In the genomic region with DNA sequence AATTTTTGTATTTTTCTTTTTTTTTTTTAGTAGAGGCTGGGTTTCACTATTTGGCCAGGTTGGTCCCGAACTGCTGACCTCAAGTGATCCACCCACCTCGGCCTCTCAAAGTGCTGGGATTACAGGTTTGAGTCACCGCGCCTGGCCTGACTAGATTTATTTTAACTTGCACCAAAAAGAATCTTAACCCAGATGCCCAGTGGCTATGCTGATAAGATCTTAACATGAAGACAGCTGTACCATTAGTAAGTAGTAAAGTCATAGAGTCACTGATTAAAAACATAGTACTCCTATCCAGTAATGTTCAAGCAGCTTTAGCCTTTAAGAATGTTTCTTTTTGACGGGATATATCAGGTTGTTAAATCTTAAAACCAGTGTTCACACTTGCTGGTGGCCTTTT, we compare ENCODE assay signal across 15 cellular contexts.
"Had no signal": no experiment of that assay in that cellular context is flagged by ENCODE, and none has a peak within 500 bp of the region (broad histone marks: within the 10 kb centered on the region; RNA-seq: fewer than 3 reads in every experiment).

No MANE protein-coding gene starts in this region.

- H3K4me3 ChIP-seq: adrenal gland, ovary, thyroid gland, vagina had no signal

- DNase-seq: activated CD4-positive, alpha-beta T cell treated with anti-CD3 and anti-CD28 coated beads for 1 hour; activated CD4-positive, alpha-beta T cell treated with anti-CD3 and anti-CD28 coated beads, Interleukin-2, amount 50 U/mL, for 4 hours; activated naive CD4-positive, alpha-beta T cell treated with anti-CD3 and anti-CD28 coated beads, Interleukin-2, amount 10 ng/mL, durations not matched to agents 7 days and 5 days; adrenal gland; cortex of kidney; effector CD8-positive, alpha-beta T cell; ovary; stimulated activated CD4-positive, alpha-beta T cell treated with anti-CD3 and anti-CD28 coated beads, Interleukin-4, amount 100 ng/mL, for 1 hour; stimulated activated naive B cell treated with anti-CD40 and anti-IgM and Interleukin-4, amounts not matched to agents 10 μg/mL and 1 μg/mL and 100 μg/mL, for 72 hours; T-helper 1 cell; T1000; thyroid gland had no signal

- ATAC-seq: activated T-helper 17 cell treated with anti-CD3 and anti-CD28 coated beads, Interleukin-2, amount 50 U/mL, for 72 hours; left lobe of liver; stimulated activated naive B cell treated with anti-CD40 and anti-IgM and Interleukin-4, amounts not matched to agents 10 μg/mL and 1 μg/mL and 100 μg/mL, for 72 hours had no signal

- H3K9me3 ChIP-seq: adrenal gland, ovary, thyroid gland, vagina had no signal

- H3K4me1 ChIP-seq: adrenal gland, thyroid gland, vagina had no signal

- H3K27me3 ChIP-seq: adrenal gland, ovary, thyroid gland, vagina had no signal

- H3K36me3 ChIP-seq: adrenal gland, ovary, thyroid gland, vagina had no signal

- H3K27ac ChIP-seq: adrenal gland, ovary, thyroid gland, vagina had no signal
